In the genomic region with DNA sequence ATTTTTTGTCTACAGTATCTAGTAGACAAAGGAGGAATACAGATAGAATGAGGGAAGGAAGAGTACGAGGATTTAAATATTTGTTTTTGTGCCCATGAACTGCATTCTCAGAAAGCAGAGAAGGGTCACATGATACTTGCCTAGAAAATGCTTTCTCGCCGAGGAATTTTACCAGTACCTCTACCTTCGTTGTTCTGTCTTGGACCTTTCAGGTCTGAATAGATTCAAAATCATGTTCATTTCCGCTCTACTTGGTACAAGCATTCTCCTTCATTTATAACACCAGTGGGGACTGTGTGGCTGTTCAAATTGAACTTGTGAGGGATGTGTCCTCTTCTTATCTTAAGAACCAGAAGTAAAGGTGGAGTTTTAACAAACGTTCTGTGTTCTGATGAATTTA, we compare ENCODE assay signal across 8 cellular contexts. TPM values are rescaled to one million over a fixed set of nuclear protein-coding genes. Genes with fewer than 3 reads are reported as not detected.
DNase-seq lines count a peak whose midpoint lies in the region; ATAC-seq lines count a peak whose summit lies in the region.

No MANE protein-coding gene starts in this region.

- H2AFZ ChIP-seq in neuron (ENCODE audit: low read depth, low read length), result no peak overlapping the region

- H3K9me3 ChIP-seq in CD8-positive, alpha-beta memory T cell (ENCODE audit: low read length), result no peaks in the 10 kb centered on the region
- H3K9me3 ChIP-seq in NT2/D1 (ENCODE audit: insufficient read depth, low read length), result no peaks in the 10 kb centered on the region
- no peaks in the 10 kb centered on the region for H3K9me3 ChIP-seq in neuron (ENCODE audit: low read length)

- H3K36me3 ChIP-seq in CD8-positive, alpha-beta memory T cell (ENCODE audit: insufficient read depth, low read length), result peaks cover 13% of the 10 kb centered on the region
- H3K36me3 ChIP-seq in NT2/D1 (ENCODE audit: insufficient read depth, insufficient read length, low read length) (peaks cover 33% of the 10 kb centered on the region), neuron (ENCODE audit: insufficient read depth, low read length) (peaks cover 28% of the 10 kb centered on the region)

- no peaks in the 10 kb centered on the region for H3K9me3 Mint-ChIP-seq in CD8-positive, alpha-beta memory T cell
- H3K9me3 Mint-ChIP-seq in effector memory CD8-positive, alpha-beta T cell, result no peaks in the 10 kb centered on the region

- H3K27ac ChIP-seq in CD8-positive, alpha-beta memory T cell (ENCODE audit: low read depth, low read length), result peak overlapping the region; percentile 28

- H3K4me1 Mint-ChIP-seq in CD8-positive, alpha-beta memory T cell, result peaks cover 71 to 86% (median 83%) of the 10 kb centered on the region in 3 donors
- peaks cover 52 to 79% of the 10 kb centered on the region in 2 donors for H3K4me1 Mint-ChIP-seq in effector memory CD8-positive, alpha-beta T cell (ENCODE audit: low read depth in 2 of 2)

- H3K4me3 Mint-ChIP-seq in CD8-positive, alpha-beta memory T cell, result peak overlapping the region; percentile 88 to 95 (median 93)
- peak overlapping the region; percentile 95 to 97 for H3K4me3 Mint-ChIP-seq in effector memory CD8-positive, alpha-beta T cell

- DNase-seq in CD8-positive, alpha-beta memory T cell, result peak in 1 of 5 donors; percentile 7
- DNase-seq in NT2/D1 (ENCODE audit: low read depth, low spot score) (no peak), GF-D8 (lab: John Stamatoyannopoulos, UW) (no peak), midbrain (lab: John Stamatoyannopoulos, UW) (no peak)
- DNase-seq in effector memory CD8-positive, alpha-beta T cell, result no peak

- H3K4me1 ChIP-seq in CD8-positive, alpha-beta memory T cell (ENCODE audit: insufficient read depth, low read length), result peaks cover 56% of the 10 kb centered on the region
- H3K4me1 ChIP-seq in NT2/D1 (ENCODE audit: insufficient read depth, insufficient read length) (no peaks in the 10 kb centered on the region), neuron (ENCODE audit: insufficient read depth, low read length) (peaks cover 51% of the 10 kb centered on the region)

- H3K27me3 Mint-ChIP-seq in CD8-positive, alpha-beta memory T cell, result no peaks in the 10 kb centered on the region
- H3K27me3 Mint-ChIP-seq in effector memory CD8-positive, alpha-beta T cell, result no peaks in the 10 kb centered on the region

- ATAC-seq in effector memory CD8-positive, alpha-beta T cell (replicated peaks), result no peak
- ATAC-seq in GM18868 (IDR thresholded peaks at IDR 0.05; ENCODE audit: unreplicated experiment) (no peak), GM18498 (IDR thresholded peaks at IDR 0.05; ENCODE audit: unreplicated experiment) (no peak)

- no peaks in the 10 kb centered on the region for H3K27me3 ChIP-seq in CD8-positive, alpha-beta memory T cell (ENCODE audit: insufficient read depth, low read length, poor library complexity, severe bottlenecking)
- no peaks in the 10 kb centered on the region for H3K27me3 ChIP-seq in NT2/D1 (ENCODE audit: insufficient read depth, insufficient read length)
- no peaks in the 10 kb centered on the region for H3K27me3 ChIP-seq in neuron (ENCODE audit: insufficient read depth, low read length)

- peaks cover 0 to 55% (median 8%) of the 10 kb centered on the region in 3 donors for H3K36me3 Mint-ChIP-seq in CD8-positive, alpha-beta memory T cell
- peaks cover 43% of the 10 kb centered on the region for H3K36me3 Mint-ChIP-seq in effector memory CD8-positive, alpha-beta T cell (ENCODE audit: insufficient read depth)

- peak overlapping the region; percentile 44 for H3K9ac ChIP-seq in NT2/D1 (ENCODE audit: insufficient read length, low read depth)

- peak overlapping the region; percentile 80 for H3K4me3 ChIP-seq in CD8-positive, alpha-beta memory T cell (ENCODE audit: low read length)
- H3K4me3 ChIP-seq in NT2/D1 (ENCODE audit: insufficient read length, low read depth) (peak overlapping the region; percentile 93), neuron (ENCODE audit: low read length) (peak overlapping the region; percentile 74)

- POLR2A ChIA-PET in CD8-positive, alpha-beta memory T cell (lab: Charles Lee), result no interaction called here

- CTCF ChIA-PET in CD8-positive, alpha-beta memory T cell (lab: Charles Lee), result no interaction called here

- H3K27ac Mint-ChIP-seq in CD8-positive, alpha-beta memory T cell, result peak overlapping the region; percentile 10 to 99 (median 94)
- H3K27ac Mint-ChIP-seq in effector memory CD8-positive, alpha-beta T cell, result peak overlapping the region; percentile 94 to 99

RNA-seq across cellular contexts. Expression of gene USP38, which starts 1.9 kb away (rescaled TPM):
- total RNA-seq in CD8-positive, alpha-beta memory T cell, result 10 to 100 TPM; 28.8 to 28.9 TPM
- polyA plus RNA-seq in CD8-positive, alpha-beta memory T cell, result 20.0 TPM
